Comparison of ENCODE assay signal across 9 cellular contexts in genomic region chr11:73981051-73981805, GRCh38. TPM values are rescaled to one million over a fixed set of nuclear protein-coding genes. Genes with fewer than 3 reads are reported as not detected.
DNase-seq lines count a peak whose midpoint lies in the region; ATAC-seq, FAIRE-seq and TF ChIP-seq lines count a peak whose summit lies in the region.
"Had no signal": no experiment of that assay in that cellular context is flagged by ENCODE, and none has a peak within 500 bp of the region (broad histone marks: within the 10 kb centered on the region; RNA-seq: fewer than 3 reads in every experiment).

No MANE protein-coding gene starts in this region.

- in situ Hi-C loops in GM18951 (cut with MboI; ENCODE audit: low sequenced_read_pairs, unreplicated experiment) (no loop called here), Panc1 (cut with HindIII; ENCODE audit: low pct_unique_long_range_greater_than_20kb, low sequenced_read_pairs) (no loop called here), gastrocnemius medialis (cut with MboI; ENCODE audit: low sequenced_read_pairs in 4 of 4) (no loop called here)

- ATAC-seq in Panc1 (no peak), gastrocnemius medialis (no peak)

- TF ChIP-seq CTCF in Panc1 (IDR thresholded peaks at IDR 0.05) = no peak
- TF ChIP-seq CTCF in esophagus squamous epithelium (IDR thresholded peaks at IDR 0.05) = no peak
- TF ChIP-seq CTCF in gastrocnemius medialis (IDR thresholded peaks at IDR 0.05 in 4 of 5, conservative IDR thresholded peaks at IDR 0.05 in 1 of 5) = no peak

- no TSS peak for BruUV-seq in Panc1 (replicated peaks; lab: Mats Ljungman, UMichigan)

- no peaks in the 10 kb centered on the region for H3K9me3 ChIP-seq in Panc1 (ENCODE audit: control insufficient read depth, insufficient read depth, low read depth, low read length)
- no peaks in the 10 kb centered on the region for H3K9me3 ChIP-seq in esophagus squamous epithelium
- no peaks in the 10 kb centered on the region for H3K9me3 ChIP-seq in gastrocnemius medialis

- H3K4me1 ChIP-seq in Panc1 (ENCODE audit: control insufficient read depth, insufficient read depth, low read length) (peaks cover 24% of the 10 kb centered on the region), esophagus squamous epithelium (peaks cover 6 to 68% (median 22%) of the 10 kb centered on the region in 3 donors), gastrocnemius medialis (peaks cover 12 to 36% of the 10 kb centered on the region in 2 donors)

- peak overlapping the region; percentile 69 to 85 for H3K4me3 ChIP-seq in Panc1 (ENCODE audit: low read depth in 2 of 2, low read length in 2 of 2)
- H3K4me3 ChIP-seq in esophagus squamous epithelium = peak overlapping the region; percentile 44 to 72 (median 62)
- H3K4me3 ChIP-seq in gastrocnemius medialis = peak overlapping the region in 3 of 4 donors; percentile 66 to 88 (median 78)

- POLR2A ChIA-PET in Panc1 (lab: Charles Lee) = no interaction called here

- TF ChIP-seq POLR2A in GM18951 (IDR thresholded peaks at IDR 0.05; ENCODE audit: extremely low read depth, insufficient read depth, insufficient read length) (peak; percentile 5), esophagus squamous epithelium (IDR thresholded peaks at IDR 0.05) (no peak), gastrocnemius medialis (IDR thresholded peaks at IDR 0.05) (no peak), H54 (IDR thresholded peaks at IDR 0.05; ENCODE audit: low read depth, low read length) (no peak)

- DNase-seq in Panc1 (ENCODE audit: low read depth, low spot score) (no peak), esophagus squamous epithelium (lab: John Stamatoyannopoulos, UW) (no peak), gastrocnemius medialis (no peak), NCI-H510A treated with DMSO at 0.1 percent for 48 hours (lab: John Stamatoyannopoulos, UW) (no peak), NCI-H2227 treated with DMSO at 0.1 percent for 48 hours (lab: John Stamatoyannopoulos, UW) (no peak), NCI-H1092 treated with DMSO at 0.1 percent for 48 hours (lab: John Stamatoyannopoulos, UW) (no peak), H54 (ENCODE audit: insufficient read length, low spot score) (no peak)
- DNase-seq: NCI-H1930 had no signal

- 78 to 87% methylated on average over 10 to 13 of the region's 13 CpGs for WGBS in esophagus squamous epithelium, 2 donors

- CTCF ChIA-PET in Panc1 (lab: Charles Lee) = no interaction called here

- H3K36me3 ChIP-seq in Panc1 (ENCODE audit: control insufficient read depth, insufficient read depth, low read length) (peaks cover 9% of the 10 kb centered on the region; the same call in 1 of the 2 replicates), esophagus squamous epithelium (peaks cover 0 to 24% (median 0%) of the 10 kb centered on the region in 3 donors), gastrocnemius medialis (peaks cover 0 to 38% of the 10 kb centered on the region in 2 donors)

- FAIRE-seq in H54 (lab: Jason Lieb, UNC) = no peak

- intact Hi-C loops in Panc1 (cut with micrococcal nuclease; ENCODE audit: unreplicated experiment) = no loop called here
- intact Hi-C loops in esophagus squamous epithelium (cut with DNase I) = no loop called here
- intact Hi-C loops in gastrocnemius medialis (cut with DNase I; ENCODE audit: low total_unique reads) = loop anchor here (5.0 kb wide), 1 partner anchor 191 kb away; the partner anchor contains the start of genes C2CD3 and PPME1

- no peaks in the 10 kb centered on the region for H3K27me3 ChIP-seq in Panc1 (ENCODE audit: control insufficient read depth, insufficient read depth, low read length)
- H3K27me3 ChIP-seq in esophagus squamous epithelium = no peaks in the 10 kb centered on the region
- H3K27me3 ChIP-seq in gastrocnemius medialis = no peaks in the 10 kb centered on the region

- peak overlapping the region; percentile 92 for H3K27ac ChIP-seq in Panc1 (ENCODE audit: low read length)
- H3K27ac ChIP-seq in esophagus squamous epithelium = peak overlapping the region; percentile 78 to 93 (median 88)
- peak overlapping the region; percentile 93 to 99 (median 95) for H3K27ac ChIP-seq in gastrocnemius medialis

RNA-seq across cellular contexts. Expression of gene UCP2, which starts 1.4 kb away (rescaled TPM):
- total RNA-seq in Panc1 (2021; ENCODE audit: unreplicated experiment) = 68.8 TPM
- polyA plus RNA-seq in Panc1 (2012; ENCODE audit: insufficient read length) = 62.6 TPM
- total RNA-seq in esophagus squamous epithelium = 10 to 100 TPM in 1 of 4 donors, 1 to 10 TPM in 3; 4.0 to 26.7 (median 7.1) TPM
- 100 to 1,000 TPM in 1 of 4 donors, 10 to 100 TPM in 3; 16.8 to 284 (median 56.7) TPM for total RNA-seq in gastrocnemius medialis

RNA-seq across cellular contexts. Expression of gene UCP3, which starts 27.7 kb away (rescaled TPM):
- 0.46 TPM for total RNA-seq in Panc1 (2021; ENCODE audit: unreplicated experiment)
- polyA plus RNA-seq in Panc1 (2012; ENCODE audit: insufficient read length) = 0.50 TPM
- total RNA-seq in esophagus squamous epithelium = 1 to 10 TPM in 1 of 4 donors, under 1 TPM in 2, not detected in 1; 0.53 to 1.5 (median 0.92) TPM
- total RNA-seq in gastrocnemius medialis = 100 to 1,000 TPM; 489 to 938 (median 679) TPM

RNA-seq across cellular contexts. Expression of gene DNAJB13, which starts 30.4 kb away (rescaled TPM):
- total RNA-seq in Panc1 (2021; ENCODE audit: unreplicated experiment) (not detected), esophagus squamous epithelium (not detected), gastrocnemius medialis (not detected)
- polyA plus RNA-seq in Panc1 (2012; ENCODE audit: insufficient read length) = not detected

Comparison
In these comparisons a context has a peak if more than half of its experiments do, and no peak if none do; other contexts are left out.
1. RNA of gene UCP3, which starts 27.7 kb away (total RNA-seq): 489 to 938 TPM in gastrocnemius medialis; 0.53 to 1.5 TPM in esophagus squamous epithelium and 0.46 TPM in Panc1 (single experiment); every median in the first group is over 100 times any median in the second.
2. Peak in every context shown above with its lines, with median percentiles within 50 percentile points of each other: H3K27ac ChIP-seq and H3K4me3 ChIP-seq.